8 cellular contexts compared by ENCODE assay signal in the genomic region with DNA sequence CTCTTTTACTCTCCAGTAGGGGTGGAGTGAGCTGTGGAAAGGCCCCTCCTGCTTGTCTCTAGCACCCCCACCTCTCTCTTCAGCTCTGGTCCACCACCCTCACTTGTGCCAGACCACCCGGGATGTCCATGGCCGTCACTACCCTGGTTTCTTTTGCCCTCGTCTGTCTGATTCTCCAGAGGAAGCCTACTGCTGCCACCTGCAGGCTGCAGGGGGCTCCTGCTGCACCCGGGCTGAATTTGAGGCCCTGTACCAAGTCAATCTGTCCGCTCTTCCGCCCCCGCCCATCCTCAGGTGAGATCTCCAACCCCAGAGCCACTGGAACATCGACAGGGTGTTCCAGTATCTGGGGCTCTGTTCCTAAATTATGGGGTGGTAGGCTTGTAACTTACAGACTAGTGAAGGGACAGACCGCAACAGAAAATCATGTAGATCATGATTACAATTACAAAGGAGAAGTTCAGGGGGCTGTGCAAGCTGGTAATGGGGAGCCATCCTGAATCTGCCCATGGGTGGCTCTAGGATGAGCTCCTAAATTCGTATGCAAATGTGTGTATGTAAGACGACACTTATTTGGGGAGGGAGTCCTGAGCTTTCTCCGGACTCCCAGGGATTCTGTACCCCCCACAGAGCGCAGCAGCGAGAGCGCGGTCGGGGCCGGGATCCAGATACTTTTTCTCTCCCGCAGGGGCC. TPM values are rescaled to one million over a fixed set of nuclear protein-coding genes. Genes with fewer than 3 reads are reported as not detected.
DNase-seq lines count a peak whose midpoint lies in the region; ATAC-seq, FAIRE-seq and TF ChIP-seq lines count a peak whose summit lies in the region.

No MANE protein-coding gene starts in this region.

- DNase-seq in GM18507 (ENCODE audit: extremely low spot score, insufficient read length, low read depth) (peak; percentile 73), NCI-H2227 treated with DMSO at 0.1 percent for 48 hours (lab: John Stamatoyannopoulos, UW) (peak; percentile 43), activated B cell treated with CpG ODN at 0.5 μM for 24 hours (peak; percentile 76), caudate nucleus (lab: John Stamatoyannopoulos, UW) (peak in 59 of 61 donors; percentile 18 to 89 (median 71)), islet precursor cell (peak; percentile 95), cortex of kidney (lab: John Stamatoyannopoulos, UW) (no peak)
- DNase-seq in stimulated activated CD4-positive, alpha-beta T cell treated with anti-CD3 and anti-CD28 coated beads, Interleukin-12 subunit alpha, Interleukin-12 subunit beta, amount 100 ng/mL, for 4 hours, result peak; percentile 82

- no peaks in the 10 kb centered on the region for H3K9me3 Mint-ChIP-seq in activated B cell treated with CpG ODN at 0.5 μM for 24 hours

- H3K27ac ChIP-seq in caudate nucleus (ENCODE audit: low read depth, low read length), result peak overlapping the region; percentile 40

- no peak for TF ChIP-seq CTCF in activated B cell treated with CpG ODN at 0.5 μM for 24 hours (IDR thresholded peaks at IDR 0.05)

- peaks cover 15% of the 10 kb centered on the region for H3K36me3 Mint-ChIP-seq in activated B cell treated with CpG ODN at 0.5 μM for 24 hours (ENCODE audit: low read depth)

- intact Hi-C loops in activated B cell treated with CpG ODN at 0.5 μM for 24 hours (cut with micrococcal nuclease), result loop anchor here (1.0 to 5.0 kb wide), 10 partner anchors 32 to 832 kb away; partner anchors contain the start of genes BLM, CIB1, GDPGP1 and IDH2

- POLR2A ChIA-PET in activated B cell treated with CpG ODN at 0.5 μM for 24 hours (lab: Charles Lee), result interaction anchor here (0.5 to 8.7 kb wide), 15 partner anchors 9 to 701 kb away, joined by 3 to 213 read pairs (median 6); partner anchors contain the start of genes BLM, CIB1, FES and GDPGP1

- CTCF ChIA-PET in activated B cell treated with CpG ODN at 0.5 μM for 24 hours (lab: Charles Lee), result interaction anchor here (0.8 to 8.7 kb wide), 18 partner anchors 9 to 615 kb away, joined by 3 to 193 read pairs (median 4); partner anchors contain the start of genes FES, MAN2A2 and RCCD1

- peak overlapping the region; percentile 89 for H3K4me3 Mint-ChIP-seq in activated B cell treated with CpG ODN at 0.5 μM for 24 hours

- peaks cover 47% of the 10 kb centered on the region for H3K4me1 Mint-ChIP-seq in activated B cell treated with CpG ODN at 0.5 μM for 24 hours

- H3K27ac Mint-ChIP-seq in activated B cell treated with CpG ODN at 0.5 μM for 24 hours, result peak overlapping the region; percentile 93

- ATAC-seq in HG03196 (IDR thresholded peaks at IDR 0.05; ENCODE audit: unreplicated experiment) (peak; percentile 34), activated B cell treated with CpG ODN at 0.5 μM for 24 hours (ENCODE audit: low read depth) (peak; percentile 35)

- FAIRE-seq in GM18507 (lab: Jason Lieb, UNC), result peak; percentile 71

- no peaks in the 10 kb centered on the region for H3K27me3 Mint-ChIP-seq in activated B cell treated with CpG ODN at 0.5 μM for 24 hours

RNA-seq across cellular contexts. Expression of gene UNC45A, which starts 0.7 kb away (rescaled TPM):
- 72.8 and 73.2 TPM in 2 replicates for total RNA-seq in activated B cell treated with CpG ODN at 0.5 μM for 24 hours

RNA-seq across cellular contexts. Expression of gene HDDC3, which starts 2.1 kb away (rescaled TPM):
- total RNA-seq in activated B cell treated with CpG ODN at 0.5 μM for 24 hours, result 17.6 and 19.0 TPM in 2 replicates

RNA-seq across cellular contexts. Expression of gene RCCD1, which starts 20.3 kb away (rescaled TPM):
- 15.7 and 19.3 TPM in 2 replicates for total RNA-seq in activated B cell treated with CpG ODN at 0.5 μM for 24 hours

RNA-seq across cellular contexts. Expression of gene MAN2A2, which starts 31.3 kb away (rescaled TPM):
- 115 and 133 TPM in 2 replicates for total RNA-seq in activated B cell treated with CpG ODN at 0.5 μM for 24 hours

RNA-seq across cellular contexts. Expression of gene FES, which starts 50.1 kb away (rescaled TPM):
- 19.7 and 27.4 TPM in 2 replicates for total RNA-seq in activated B cell treated with CpG ODN at 0.5 μM for 24 hours
